15 cellular contexts compared by ENCODE assay signal in genomic region chr2:143458258-143458954, GRCh38.
DNase-seq lines count a peak whose midpoint lies in the region; ATAC-seq, FAIRE-seq and TF ChIP-seq lines count a peak whose summit lies in the region.
"Had no signal": no experiment of that assay in that cellular context is flagged by ENCODE, and none has a peak within 500 bp of the region (broad histone marks: within the 10 kb centered on the region; RNA-seq: fewer than 3 reads in every experiment).

No MANE protein-coding gene starts in this region.

- H2AK5ac ChIP-seq in IMR-90 (ENCODE audit: low read depth, low read length) = no peak overlapping the region

- no peaks in the 10 kb centered on the region for H3K9me3 Mint-ChIP-seq in activated CD8-positive, alpha-beta T cell treated with anti-CD3 and anti-CD28 coated beads for 36 hours
- H3K9me3 Mint-ChIP-seq in activated CD8-positive, alpha-beta T cell treated with anti-CD3 and anti-CD28 coated beads, Interleukin-2, amount 10 ng/mL, durations not matched to agents 7 days and 5 days (ENCODE audit: insufficient read depth) = no peaks in the 10 kb centered on the region

- ATAC-seq in activated CD8-positive, alpha-beta T cell treated with anti-CD3 and anti-CD28 coated beads for 36 hours = no peak
- ATAC-seq in activated CD8-positive, alpha-beta T cell treated with anti-CD3 and anti-CD28 coated beads, Interleukin-2, amount 10 ng/mL, durations not matched to agents 7 days and 5 days = no peak
- no peak for ATAC-seq in IMR-90 (ENCODE audit: low read depth)
- ATAC-seq: GM12878 had no signal

- H3K27ac Mint-ChIP-seq in activated CD8-positive, alpha-beta T cell treated with anti-CD3 and anti-CD28 coated beads for 36 hours = peak overlapping the region; percentile 25
- no peak overlapping the region for H3K27ac Mint-ChIP-seq in activated CD8-positive, alpha-beta T cell treated with anti-CD3 and anti-CD28 coated beads, Interleukin-2, amount 10 ng/mL, durations not matched to agents 7 days and 5 days

- no peak overlapping the region for H3K23ac ChIP-seq in IMR-90 (ENCODE audit: low read depth, low read length)

- H3K9me1 ChIP-seq in IMR-90 (ENCODE audit: insufficient read depth, low read length) = no peaks in the 10 kb centered on the region

- intact Hi-C loops in activated CD8-positive, alpha-beta T cell treated with anti-CD3 and anti-CD28 coated beads for 36 hours (cut with micrococcal nuclease) = no loop called here
- intact Hi-C loops in IMR-90 (cut with micrococcal nuclease) = no loop called here

- POLR2A ChIA-PET in activated CD8-positive, alpha-beta T cell treated with anti-CD3 and anti-CD28 coated beads for 36 hours (lab: Charles Lee) = interaction anchor here (0.8 kb wide), 1 partner anchor 19 kb away, joined by 3 read pairs; no protein-coding TSS in a partner anchor
- POLR2A ChIA-PET in activated CD8-positive, alpha-beta T cell treated with anti-CD3 and anti-CD28 coated beads, Interleukin-2, amount 10 ng/mL, durations not matched to agents 7 days and 5 days (lab: Charles Lee) = no interaction called here
- POLR2A ChIA-PET in IMR-90 (lab: Charles Lee; ENCODE audit: unreplicated experiment) = no interaction called here

- no peak overlapping the region for H2BK20ac ChIP-seq in IMR-90 (ENCODE audit: low read depth, low read length)

- H3K4me1 Mint-ChIP-seq in activated CD8-positive, alpha-beta T cell treated with anti-CD3 and anti-CD28 coated beads for 36 hours (ENCODE audit: low read depth) = peaks cover 20% of the 10 kb centered on the region
- peaks cover 25% of the 10 kb centered on the region for H3K4me1 Mint-ChIP-seq in activated CD8-positive, alpha-beta T cell treated with anti-CD3 and anti-CD28 coated beads, Interleukin-2, amount 10 ng/mL, durations not matched to agents 7 days and 5 days (ENCODE audit: low read depth)
- H3K4me1 Mint-ChIP-seq: CD14-positive monocyte had no signal

- BruUV-seq in IMR-90 (replicated peaks; lab: Mats Ljungman, UMichigan) = no TSS peak

- no peak overlapping the region for H2AFZ ChIP-seq in IMR-90 (replicated peaks; ENCODE audit: low read length, poor library complexity)

- H3K36me3 ChIP-seq in IMR-90 (ENCODE audit: control insufficient read depth, insufficient read depth, low read length) = no peaks in the 10 kb centered on the region

- H3K27ac ChIP-seq in IMR-90 (ENCODE audit: insufficient read depth, low read length) = no peak overlapping the region

- H2AK9ac ChIP-seq in IMR-90 (replicated peaks; ENCODE audit: low read depth, low read length, poor library complexity) = no peak overlapping the region

- no peak overlapping the region for H2BK5ac ChIP-seq in IMR-90 (ENCODE audit: low read depth, low read length, poor library complexity, severe bottlenecking)

- TF ChIP-seq POLR2A in IMR-90 (IDR thresholded peaks at IDR 0.05; ENCODE audit: low read depth, low read length) = no peak

- no peak overlapping the region for H3K4ac ChIP-seq in IMR-90 (ENCODE audit: low read depth, low read length)

- no peak overlapping the region for H3K9ac ChIP-seq in IMR-90 (ENCODE audit: low read depth, low read length)

- H4K5ac ChIP-seq in IMR-90 (ENCODE audit: low read depth, low read length) = no peak overlapping the region

- H4K8ac ChIP-seq in IMR-90 (ENCODE audit: low read depth in 2 of 2, low read length in 2 of 2) = no peak overlapping the region

- H3K4me2 ChIP-seq in IMR-90 (ENCODE audit: low read depth, low read length) = no peak overlapping the region

- peaks cover 19% of the 10 kb centered on the region for H3K36me3 Mint-ChIP-seq in activated CD8-positive, alpha-beta T cell treated with anti-CD3 and anti-CD28 coated beads for 36 hours (ENCODE audit: low read depth)
- H3K36me3 Mint-ChIP-seq in activated CD8-positive, alpha-beta T cell treated with anti-CD3 and anti-CD28 coated beads, Interleukin-2, amount 10 ng/mL, durations not matched to agents 7 days and 5 days (ENCODE audit: low read depth) = peaks cover 60% of the 10 kb centered on the region

- dilution Hi-C loops in IMR-90 (cut with HindIII; ENCODE audit: low sequenced_read_pairs, unreplicated experiment) = no loop called here

- H3K4me1 ChIP-seq in IMR-90 (ENCODE audit: control insufficient read depth, insufficient read depth, low read length) = no peaks in the 10 kb centered on the region

- no peak for TF ChIP-seq RAD21 in IMR-90 (IDR thresholded peaks at IDR 0.05; ENCODE audit: low read length)

- H3K18ac ChIP-seq in IMR-90 (ENCODE audit: low read depth, low read length) = no peak overlapping the region

- H4K20me1 ChIP-seq in IMR-90 (ENCODE audit: insufficient read depth, low read length) = no peaks in the 10 kb centered on the region

- DNase-seq in activated CD8-positive, alpha-beta T cell treated with anti-CD3 and anti-CD28 coated beads for 36 hours = no peak
- DNase-seq in activated CD8-positive, alpha-beta T cell treated with anti-CD3 and anti-CD28 coated beads, Interleukin-2, amount 10 ng/mL, durations not matched to agents 7 days and 5 days = no peak
- DNase-seq in IMR-90 (no peak), NCI-H128 (lab: John Stamatoyannopoulos, UW; ENCODE audit: unreplicated experiment) (no peak), GM10266 (ENCODE audit: extremely low spot score) (no peak), HT-29 (ENCODE audit: low spot score) (no peak)
- DNase-seq: AML-193, KG1, NCI-H1436, NCI-H2029, NCI-H510A treated with DMSO at 0.1 percent for 48 hours, SHP77 had no signal

- H3K14ac ChIP-seq in IMR-90 (replicated peaks; ENCODE audit: low read depth, low read length) = no peak overlapping the region

- no peak overlapping the region for H2BK15ac ChIP-seq in IMR-90 (ENCODE audit: low read depth, low read length)

- no peak overlapping the region for H2BK120ac ChIP-seq in IMR-90 (ENCODE audit: low read depth, low read length)

- H3K4me3 ChIP-seq in IMR-90 (ENCODE audit: insufficient read depth, low read depth, low read length) = no peak overlapping the region
- H3K4me3 ChIP-seq: GM12878 had no signal

- no peak overlapping the region for H3K56ac ChIP-seq in IMR-90 (ENCODE audit: extremely low read depth, insufficient read depth, low read length)

- in situ Hi-C loops in IMR-90 (cut with MboI; ENCODE audit: low sequenced_read_pairs) = no loop called here

- no peak for TF ChIP-seq CTCF in activated CD8-positive, alpha-beta T cell treated with anti-CD3 and anti-CD28 coated beads for 36 hours (IDR thresholded peaks at IDR 0.05)
- TF ChIP-seq CTCF in IMR-90 (conservative IDR thresholded peaks at IDR 0.05; ENCODE audit: low read depth, low read length) (no peak), GM10266 (IDR thresholded peaks at IDR 0.05; ENCODE audit: control insufficient read depth, insufficient read depth, low read depth, missing control alignments) (no peak)

- peaks cover 4% of the 10 kb centered on the region; the same call in 1 of the 2 replicates for H3K9me3 ChIP-seq in IMR-90 (ENCODE audit: control insufficient read depth, insufficient read depth, low read length)

- H3K27me3 ChIP-seq in IMR-90 (ENCODE audit: control insufficient read depth, insufficient read depth, low read length) = no peaks in the 10 kb centered on the region

- H3K27me3 Mint-ChIP-seq in activated CD8-positive, alpha-beta T cell treated with anti-CD3 and anti-CD28 coated beads for 36 hours = no peaks in the 10 kb centered on the region
- H3K27me3 Mint-ChIP-seq in activated CD8-positive, alpha-beta T cell treated with anti-CD3 and anti-CD28 coated beads, Interleukin-2, amount 10 ng/mL, durations not matched to agents 7 days and 5 days (ENCODE audit: low read depth) = no peaks in the 10 kb centered on the region

- CTCF ChIA-PET in activated CD8-positive, alpha-beta T cell treated with anti-CD3 and anti-CD28 coated beads for 36 hours (lab: Charles Lee) = interaction anchor here (0.7 to 1.6 kb wide), 2 partner anchors 174 to 199 kb away, joined by 3 read pairs; no protein-coding TSS in a partner anchor
- CTCF ChIA-PET in activated CD8-positive, alpha-beta T cell treated with anti-CD3 and anti-CD28 coated beads, Interleukin-2, amount 10 ng/mL, durations not matched to agents 7 days and 5 days (lab: Charles Lee) = no interaction called here
- CTCF ChIA-PET in IMR-90 (lab: Yijun Ruan, JAX) = no interaction called here

- no CpG with 5 or more reads among the region's 7 CpGs for WGBS in IMR-90 (ENCODE audit: extremely low coverage in 2 of 2, insufficient read length in 1 of 2), 2 experiments

- no peak overlapping the region for H3K4me3 Mint-ChIP-seq in activated CD8-positive, alpha-beta T cell treated with anti-CD3 and anti-CD28 coated beads for 36 hours
- no peak overlapping the region for H3K4me3 Mint-ChIP-seq in activated CD8-positive, alpha-beta T cell treated with anti-CD3 and anti-CD28 coated beads, Interleukin-2, amount 10 ng/mL, durations not matched to agents 7 days and 5 days
- H3K4me3 Mint-ChIP-seq: CD14-positive monocyte had no signal

- no peaks in the 10 kb centered on the region for H3K79me1 ChIP-seq in IMR-90 (ENCODE audit: low read depth in 1 of 2, low read length in 2 of 2)

- H4K91ac ChIP-seq in IMR-90 (ENCODE audit: insufficient read depth, low read depth, low read length) = no peak overlapping the region

- FAIRE-seq in endometrium (lab: Jason Lieb, UNC) = peak; percentile 55
- FAIRE-seq: GM12878 had no signal

TF ChIP-seq in IMR-90, 13 proteins besides CTCF, POLR2A, EP300 and RAD21 (continues in another document):
- TF ChIP-seq BHLHE40 (IDR thresholded peaks at IDR 0.05; ENCODE audit: low read depth, low read length) = no peak
- TF ChIP-seq SMC3 (IDR thresholded peaks at IDR 0.05; ENCODE audit: low read depth, low read length) = no peak
- peak; percentile 20; the same call in 1 of the 2 replicates for TF ChIP-seq MAFK (IDR thresholded peaks at IDR 0.05; ENCODE audit: low read depth, low read length)
- no peak for TF ChIP-seq MXI1 (IDR thresholded peaks at IDR 0.05; ENCODE audit: borderline replicate concordance, low read depth, low read length)
- no peak for TF ChIP-seq USF2 (IDR thresholded peaks at IDR 0.05; ENCODE audit: low read depth, low read length)
- TF ChIP-seq NFE2L2 (IDR thresholded peaks at IDR 0.05; ENCODE audit: low read depth, low read length) = peak; percentile 81
- TF ChIP-seq CHD1 (IDR thresholded peaks at IDR 0.05; ENCODE audit: low read depth, low read length) = no peak
- TF ChIP-seq RFX5 (IDR thresholded peaks at IDR 0.05; ENCODE audit: low read depth, low read length) = no peak
